ENCODE assay signal across 1 cellular context in the genomic region with DNA sequence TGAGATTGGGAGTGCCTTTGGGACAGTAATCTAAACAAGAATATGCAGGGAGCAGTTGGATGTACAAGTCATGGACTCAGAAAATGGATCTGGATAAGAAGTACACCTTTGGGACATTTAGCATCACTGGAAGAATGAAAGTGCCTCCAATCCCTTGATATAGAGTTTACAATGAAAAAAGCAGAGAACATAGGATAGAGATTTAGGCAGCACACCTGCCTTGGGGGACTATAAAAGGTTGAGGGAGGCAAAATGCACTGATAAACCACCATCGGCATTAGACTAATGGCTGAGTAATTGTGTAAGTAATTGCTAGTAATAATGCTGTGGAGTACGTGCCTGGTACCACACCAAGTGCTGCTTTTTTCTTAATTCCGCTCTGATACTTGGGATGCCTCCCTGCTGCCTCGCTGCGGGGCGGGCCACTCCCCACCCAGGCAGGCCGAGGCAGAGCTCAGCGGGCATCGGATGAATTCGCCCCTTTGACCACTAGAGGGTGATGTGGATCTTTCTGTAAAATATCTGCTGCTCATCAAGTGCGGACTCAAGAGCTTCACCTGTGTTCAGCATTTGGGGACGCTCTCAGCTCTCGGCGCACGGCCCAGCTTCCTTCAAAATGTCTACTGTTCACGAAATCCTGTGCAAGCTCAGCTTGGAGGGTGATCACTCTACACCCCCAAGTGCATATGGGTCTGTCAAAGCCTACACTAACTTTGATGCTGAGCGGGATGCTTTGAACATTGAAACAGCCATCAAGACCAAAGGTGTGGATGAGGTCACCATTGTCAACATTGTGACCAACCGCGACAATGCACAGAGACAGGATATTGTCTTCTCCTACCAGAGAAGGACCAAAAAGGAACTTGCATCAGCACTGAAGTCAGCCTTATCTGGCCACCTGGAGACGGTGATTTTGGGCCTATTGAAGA.
TF ChIP-seq lines count a peak whose summit lies in the region.

No MANE protein-coding gene starts in this region.

TF ChIP-seq in K562, 482 proteins besides CTCF, POLR2A, EP300 and RAD21 (continued from another document):
- TF ChIP-seq, protein P1, sequence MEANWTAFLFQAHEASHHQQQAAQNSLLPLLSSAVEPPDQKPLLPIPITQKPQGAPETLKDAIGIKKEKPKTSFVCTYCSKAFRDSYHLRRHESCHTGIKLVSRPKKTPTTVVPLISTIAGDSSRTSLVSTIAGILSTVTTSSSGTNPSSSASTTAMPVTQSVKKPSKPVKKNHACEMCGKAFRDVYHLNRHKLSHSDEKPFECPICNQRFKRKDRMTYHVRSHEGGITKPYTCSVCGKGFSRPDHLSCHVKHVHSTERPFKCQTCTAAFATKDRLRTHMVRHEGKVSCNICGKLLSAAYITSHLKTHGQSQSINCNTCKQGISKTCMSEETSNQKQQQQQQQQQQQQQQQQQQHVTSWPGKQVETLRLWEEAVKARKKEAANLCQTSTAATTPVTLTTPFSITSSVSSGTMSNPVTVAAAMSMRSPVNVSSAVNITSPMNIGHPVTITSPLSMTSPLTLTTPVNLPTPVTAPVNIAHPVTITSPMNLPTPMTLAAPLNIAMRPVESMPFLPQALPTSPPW (CRISPR knock-in tag; IDR thresholded peaks at IDR 0.05): 0 out of 2 replicates have a peak, but pooled peaks have one; percentile 26
